ENCODE assay signal across 8 cellular contexts in genomic region chr13:45851171-45851889, GRCh38. TPM values are rescaled to one million over a fixed set of nuclear protein-coding genes. Genes with fewer than 3 reads are reported as not detected.
DNase-seq lines count a peak whose midpoint lies in the region; ATAC-seq and TF ChIP-seq lines count a peak whose summit lies in the region.

Gene SIAH3, minus strand, starts transcription at chr13:45851753. Its CDS starts 124 bp downstream, at chr13:45851629.

- H3K4me3 Mint-ChIP-seq in dendritic cell treated with granulocyte-macrophage colony-stimulating factor and Interleukin-4, amounts not matched to agents 40 ng/mL and 50 ng/mL, for 4 days: peak within 1 kb of the TSS; percentile 42

- no peak within 1 kb of the TSS for H3K27ac Mint-ChIP-seq in dendritic cell treated with granulocyte-macrophage colony-stimulating factor and Interleukin-4, amounts not matched to agents 40 ng/mL and 50 ng/mL, for 4 days

- H3K4me1 Mint-ChIP-seq in dendritic cell treated with granulocyte-macrophage colony-stimulating factor and Interleukin-4, amounts not matched to agents 40 ng/mL and 50 ng/mL, for 4 days (ENCODE audit: low read depth): peaks cover 46% of the 10 kb centered on the region

- intact Hi-C loops in dendritic cell treated with granulocyte-macrophage colony-stimulating factor and Interleukin-4, amounts not matched to agents 40 ng/mL and 50 ng/mL, for 4 days (cut with micrococcal nuclease): no loop called here
- intact Hi-C loops in uterus (cut with DNase I; ENCODE audit: low total_unique reads): no loop called here

- H3K4me1 ChIP-seq in muscle layer of duodenum (ENCODE audit: control insufficient read depth in 1 of 2, insufficient read depth in 2 of 2, low read length in 2 of 2) (peaks cover 0 to 18% of the 10 kb centered on the region in 2 donors), uterus (no peaks in the 10 kb centered on the region)

- TF ChIP-seq POLR2A in uterus (IDR thresholded peaks at IDR 0.05): no peak

- peak; percentile 11 for DNase-seq in CD1c-positive myeloid dendritic cell (ENCODE audit: extremely low spot score)
- peak; percentile 56 for DNase-seq in SK-N-MC (ENCODE audit: low read depth, low spot score)
- no peak for DNase-seq in uterus
- no peak for DNase-seq in NCI-H1436 (lab: John Stamatoyannopoulos, UW)
- no peak for DNase-seq in COLO668 (lab: John Stamatoyannopoulos, UW; ENCODE audit: unreplicated experiment)

- H3K9me3 Mint-ChIP-seq in dendritic cell treated with granulocyte-macrophage colony-stimulating factor and Interleukin-4, amounts not matched to agents 40 ng/mL and 50 ng/mL, for 4 days: peaks cover 12% of the 10 kb centered on the region

- peak within 1 kb of the TSS; percentile 59 for H3K9ac ChIP-seq in SK-N-MC (ENCODE audit: insufficient read length)

- H3K9me3 ChIP-seq in SK-N-MC (ENCODE audit: low read depth, low read length) (no peaks in the 10 kb centered on the region), muscle layer of duodenum (ENCODE audit: control insufficient read depth in 1 of 2, low read length in 2 of 2) (no peaks in the 10 kb centered on the region), uterus (no peaks in the 10 kb centered on the region)

- no peak for ATAC-seq in HG02798 (IDR thresholded peaks at IDR 0.05; ENCODE audit: poor library complexity, unreplicated experiment)

- H3K27ac ChIP-seq in SK-N-MC (no peak within 1 kb of the TSS), muscle layer of duodenum (ENCODE audit: low read length) (no peak within 1 kb of the TSS), uterus (no peak within 1 kb of the TSS)

- H3K27me3 Mint-ChIP-seq in dendritic cell treated with granulocyte-macrophage colony-stimulating factor and Interleukin-4, amounts not matched to agents 40 ng/mL and 50 ng/mL, for 4 days: peaks cover 45% of the 10 kb centered on the region

- H3K4me3 ChIP-seq in SK-N-MC: peak within 1 kb of the TSS; percentile 90
- peak within 1 kb of the TSS; percentile 50 to 64 for H3K4me3 ChIP-seq in muscle layer of duodenum (ENCODE audit: low read depth in 1 of 2, low read length in 2 of 2)
- peak within 1 kb of the TSS; percentile 10 to 24 for H3K4me3 ChIP-seq in uterus

- no peaks in the 10 kb centered on the region for H3K36me3 ChIP-seq in SK-N-MC (ENCODE audit: insufficient read depth, low read length)
- no peaks in the 10 kb centered on the region for H3K36me3 ChIP-seq in muscle layer of duodenum (ENCODE audit: control insufficient read depth in 1 of 2, insufficient read depth in 2 of 2, low read length in 2 of 2)
- no peaks in the 10 kb centered on the region for H3K36me3 ChIP-seq in uterus

- H3K27me3 ChIP-seq in muscle layer of duodenum (ENCODE audit: low read depth, low read length): peaks cover 12% of the 10 kb centered on the region
- peaks cover 0 to 7% of the 10 kb centered on the region in 2 donors for H3K27me3 ChIP-seq in uterus

- TF ChIP-seq CTCF in uterus (IDR thresholded peaks at IDR 0.05): no peak

- no peaks in the 10 kb centered on the region for H3K36me3 Mint-ChIP-seq in dendritic cell treated with granulocyte-macrophage colony-stimulating factor and Interleukin-4, amounts not matched to agents 40 ng/mL and 50 ng/mL, for 4 days (ENCODE audit: low read depth)

RNA-seq across cellular contexts. Expression of gene SIAH3, which starts in this region (rescaled TPM):
- 1 to 10 TPM in 1 of 4 donors, under 1 TPM in 3; under 0.01 to 4.6 (median 0.09) TPM for total RNA-seq in uterus

Comparison
In these comparisons a context has a peak if more than half of its experiments do, and no peak if none do; other contexts are left out.
1. DNase-seq: peak in CD1c-positive myeloid dendritic cell (single experiment) and SK-N-MC (single experiment); none in uterus (0 of 2), NCI-H1436 (single experiment) and COLO668 (single experiment).
2. H3K4me3 ChIP-seq: peak in every context shown above with its lines; median percentile 90 in SK-N-MC; 57 in muscle layer of duodenum; 17 in uterus.